Comparison of ENCODE assay signal across 27 cellular contexts in genomic region chr9:107761307-107761706, GRCh38.
DNase-seq lines count a peak whose midpoint lies in the region; ATAC-seq, FAIRE-seq and TF ChIP-seq lines count a peak whose summit lies in the region.
"Had no signal": no experiment of that assay in that cellular context is flagged by ENCODE, and none has a peak within 500 bp of the region (broad histone marks: within the 10 kb centered on the region; RNA-seq: fewer than 3 reads in every experiment).

No MANE protein-coding gene starts in this region.

- H3K27ac Mint-ChIP-seq in effector memory CD8-positive, alpha-beta T cell, result no peak overlapping the region
- H3K27ac Mint-ChIP-seq in Calu3 (ENCODE audit: unreplicated experiment), result no peak overlapping the region
- H3K27ac Mint-ChIP-seq: CD4-positive, alpha-beta memory T cell had no signal

- no TSS peak for BruUV-seq in K562 (replicated peaks; lab: Mats Ljungman, UMichigan)
- BruUV-seq in Calu3 (replicated peaks; lab: Mats Ljungman, UMichigan), result no TSS peak

- H3K9me3 Mint-ChIP-seq in effector memory CD8-positive, alpha-beta T cell, result peaks cover 15 to 20% of the 10 kb centered on the region in 2 donors
- H3K9me3 Mint-ChIP-seq in Calu3 (ENCODE audit: low read depth, unreplicated experiment), result no peaks in the 10 kb centered on the region

- H3K4me3 ChIP-seq in heart right ventricle (no peak overlapping the region), K562 (no peak overlapping the region), lower lobe of right lung (no peak overlapping the region), transverse colon (no peak overlapping the region)
- H3K4me3 ChIP-seq: BLaER1, PC-9 had no signal

- POLR2A ChIA-PET in K562 (lab: Yijun Ruan, JAX), result no interaction called here

- no peaks in the 10 kb centered on the region for H3K79me2 ChIP-seq in K562 (ENCODE audit: control insufficient read depth, insufficient read depth, low read length)

- CTCF ChIA-PET in K562 (lab: Yijun Ruan, JAX; ENCODE audit: low intra/inter-chr PET ratio) (no interaction called here), Calu3 (lab: Charles Lee) (no interaction called here)

- no peaks in the 10 kb centered on the region for H4K20me1 ChIP-seq in K562 (replicated peaks; ENCODE audit: control insufficient read depth, insufficient read depth, low read length)
- H4K20me1 ChIP-seq: BLaER1 had no signal

- H3K9ac ChIP-seq in K562 (ENCODE audit: insufficient read depth in 1 of 2, low read depth in 2 of 2, low read length in 2 of 2), result no peak overlapping the region
- H3K9ac ChIP-seq: BLaER1 had no signal

- no peak overlapping the region for H3K4me2 ChIP-seq in K562 (ENCODE audit: insufficient read depth, low read length)
- H3K4me2 ChIP-seq: BLaER1, PC-9 had no signal

- ATAC-seq in heart right ventricle (peak in 1 of 8 donors; percentile 6), left ventricle myocardium superior (no peak), K562 (no peak), lower lobe of right lung (no peak)
- no peak for ATAC-seq in effector memory CD8-positive, alpha-beta T cell (replicated peaks)

- H3K27me3 ChIP-seq in heart right ventricle (no peaks in the 10 kb centered on the region), K562 (ENCODE audit: control insufficient read depth in 2 of 2, insufficient read depth in 2 of 2, low read length in 2 of 2) (no peaks in the 10 kb centered on the region), lower lobe of right lung (ENCODE audit: low read depth) (no peaks in the 10 kb centered on the region), transverse colon (no peaks in the 10 kb centered on the region)
- H3K27me3 ChIP-seq: BLaER1 had no signal

- 90 to 91% methylated on average over 2 of the region's 2 CpGs for WGBS in heart right ventricle, 2 donors
- 17% methylated on average over 2 of the region's 2 CpGs for WGBS in K562 (ENCODE audit: insufficient coverage, low coverage, missing lambda C conversion rate)
- WGBS in transverse colon (ENCODE audit: low coverage in 1 of 2), 2 donors, result 78 to 89% methylated on average over 2 of the region's 2 CpGs

- no peak for TF ChIP-seq RAD21 in K562 (CRISPR knock-in tag; conservative IDR thresholded peaks at IDR 0.05 in 1 of 2, IDR thresholded peaks at IDR 0.05 in 1 of 2)

- H3K4me1 Mint-ChIP-seq in effector memory CD8-positive, alpha-beta T cell (ENCODE audit: low read depth in 2 of 2), result no peaks in the 10 kb centered on the region
- peaks cover 9% of the 10 kb centered on the region for H3K4me1 Mint-ChIP-seq in Calu3 (ENCODE audit: low read depth, unreplicated experiment)
- H3K4me1 Mint-ChIP-seq: CD4-positive, alpha-beta memory T cell had no signal

- peaks cover 0 to 26% (median 6%) of the 10 kb centered on the region in 9 donors for H3K4me1 ChIP-seq in heart right ventricle
- no peaks in the 10 kb centered on the region; a peak in 3 of 5 replicates for H3K4me1 ChIP-seq in K562 (replicated peaks in 1 of 2; ENCODE audit: control insufficient read depth in 2 of 2, insufficient read depth in 2 of 2, low read length in 2 of 2)
- peaks cover 9% of the 10 kb centered on the region for H3K4me1 ChIP-seq in lower lobe of right lung
- peaks cover 0 to 8% (median 1%) of the 10 kb centered on the region in 4 donors for H3K4me1 ChIP-seq in transverse colon
- H3K4me1 ChIP-seq: BLaER1 had no signal

- no peaks in the 10 kb centered on the region for H3K27me3 Mint-ChIP-seq in effector memory CD8-positive, alpha-beta T cell
- H3K27me3 Mint-ChIP-seq in Calu3 (ENCODE audit: unreplicated experiment), result no peaks in the 10 kb centered on the region
- H3K27me3 Mint-ChIP-seq: CD4-positive, alpha-beta memory T cell had no signal

- in situ Hi-C loops in K562 (cut with MboI) (no loop called here), transverse colon (cut with MboI; ENCODE audit: low pct_ligation_motif_present in 1 of 4, low pct_unique_long_range_greater_than_20kb in 1 of 4, low sequenced_read_pairs in 3 of 4) (no loop called here)

- H3K36me3 Mint-ChIP-seq in effector memory CD8-positive, alpha-beta T cell (ENCODE audit: insufficient read depth), result no peaks in the 10 kb centered on the region
- no peaks in the 10 kb centered on the region for H3K36me3 Mint-ChIP-seq in Calu3 (ENCODE audit: insufficient read depth, unreplicated experiment)
- H3K36me3 Mint-ChIP-seq: CD4-positive, alpha-beta memory T cell had no signal

- no peak overlapping the region for H3K4me3 Mint-ChIP-seq in effector memory CD8-positive, alpha-beta T cell
- no peak overlapping the region for H3K4me3 Mint-ChIP-seq in Calu3 (ENCODE audit: low read depth, unreplicated experiment)
- H3K4me3 Mint-ChIP-seq: CD4-positive, alpha-beta memory T cell had no signal

- DNase-seq in heart right ventricle (no peak), left ventricle myocardium superior (no peak), K562 (ENCODE audit: extremely low read depth in 1 of 4, low spot score in 3 of 4) (no peak), lower lobe of right lung (no peak), transverse colon (no peak), Calu3 (no peak), NCI-H748 (lab: John Stamatoyannopoulos, UW; ENCODE audit: unreplicated experiment) (no peak)
- DNase-seq in effector memory CD8-positive, alpha-beta T cell, result no peak
- DNase-seq: CD4-positive, alpha-beta memory T cell; COR-L47; DMS 273 treated with DMSO at 0.1 percent for 48 hours; DMS79; EL; HCEC 1CT; NCI-H1105 treated with DMSO at 0.1 percent for 48 hours; NCI-H146; NCI-H2029; NCI-H446; NCI-H524 treated with DMSO at 0.1 percent for 48 hours; NCI-H82; NK-92 treated with Interleukin-12 subunit alpha and Interleukin-12 subunit beta, amount 100 ng/mL, for 24 hours; PC-9; SHP77 had no signal

- H3K9me1 ChIP-seq in K562 (ENCODE audit: control insufficient read depth, insufficient read depth, low read length), result no peaks in the 10 kb centered on the region

- peak overlapping the region in 8 of 10 donors; percentile 14 to 83 (median 46) for H3K27ac ChIP-seq in heart right ventricle
- H3K27ac ChIP-seq in K562 (ENCODE audit: extremely low read depth, low read depth, low read length), result no peak overlapping the region
- peak overlapping the region; percentile 69 for H3K27ac ChIP-seq in lower lobe of right lung
- H3K27ac ChIP-seq in transverse colon, result peak overlapping the region in 3 of 4 donors; percentile 7 to 54 (median 15)
- H3K27ac ChIP-seq: BLaER1, PC-9 had no signal

- TF ChIP-seq CTCF in heart right ventricle (IDR thresholded peaks at IDR 0.05), result no peak
- TF ChIP-seq CTCF in K562 (IDR thresholded peaks at IDR 0.05 in 2 of 3, conservative IDR thresholded peaks at IDR 0.05 in 1 of 3; ENCODE audit: insufficient read depth in 2 of 3, low read depth in 1 of 3, low read length in 3 of 3), result no peak
- no peak for TF ChIP-seq CTCF in lower lobe of right lung (IDR thresholded peaks at IDR 0.05)
- TF ChIP-seq CTCF in transverse colon (IDR thresholded peaks at IDR 0.05), result no peak
- TF ChIP-seq CTCF in Calu3 (IDR thresholded peaks at IDR 0.05; ENCODE audit: unreplicated experiment), result no peak

- intact Hi-C loops in heart right ventricle (cut with DNase I) (no loop called here), left ventricle myocardium superior (cut with micrococcal nuclease) (no loop called here), K562 (cut with micrococcal nuclease) (no loop called here), lower lobe of right lung (cut with DNase I) (no loop called here), transverse colon (cut with DNase I; ENCODE audit: low total_unique reads) (no loop called here), Calu3 (cut with micrococcal nuclease; ENCODE audit: unreplicated experiment) (no loop called here)

- H2AFZ ChIP-seq in K562 (ENCODE audit: low read depth, low read length), result peak overlapping the region; percentile 70; the same call in 1 of the 2 replicates
- H2AFZ ChIP-seq: PC-9 had no signal

- TF ChIP-seq EP300 in K562 (IDR thresholded peaks at IDR 0.05; ENCODE audit: low read length), result no peak
- no peak for TF ChIP-seq EP300 in transverse colon (IDR thresholded peaks at IDR 0.05; ENCODE audit: low read depth)

- peaks cover 0 to 8% (median 0%) of the 10 kb centered on the region in 11 donors for H3K9me3 ChIP-seq in heart right ventricle
- H3K9me3 ChIP-seq in K562 (replicated peaks; ENCODE audit: control insufficient read depth, insufficient read depth, low read depth, low read length), result no peaks in the 10 kb centered on the region
- no peaks in the 10 kb centered on the region for H3K9me3 ChIP-seq in lower lobe of right lung
- no peaks in the 10 kb centered on the region for H3K9me3 ChIP-seq in transverse colon
- H3K9me3 ChIP-seq: BLaER1 had no signal

- FAIRE-seq in K562 (lab: Jason Lieb, UNC), result no peak
- FAIRE-seq: GM12891, GM19239, H1 had no signal

- H3K36me3 ChIP-seq in heart right ventricle (no peaks in the 10 kb centered on the region), K562 (ENCODE audit: control insufficient read depth, insufficient read depth, low read length) (no peaks in the 10 kb centered on the region), lower lobe of right lung (no peaks in the 10 kb centered on the region), transverse colon (no peaks in the 10 kb centered on the region)
- H3K36me3 ChIP-seq: BLaER1 had no signal

- TF ChIP-seq POLR2A in K562 (conservative IDR thresholded peaks at IDR 0.05) (no peak), transverse colon (IDR thresholded peaks at IDR 0.05) (no peak)
